In the genomic region with DNA sequence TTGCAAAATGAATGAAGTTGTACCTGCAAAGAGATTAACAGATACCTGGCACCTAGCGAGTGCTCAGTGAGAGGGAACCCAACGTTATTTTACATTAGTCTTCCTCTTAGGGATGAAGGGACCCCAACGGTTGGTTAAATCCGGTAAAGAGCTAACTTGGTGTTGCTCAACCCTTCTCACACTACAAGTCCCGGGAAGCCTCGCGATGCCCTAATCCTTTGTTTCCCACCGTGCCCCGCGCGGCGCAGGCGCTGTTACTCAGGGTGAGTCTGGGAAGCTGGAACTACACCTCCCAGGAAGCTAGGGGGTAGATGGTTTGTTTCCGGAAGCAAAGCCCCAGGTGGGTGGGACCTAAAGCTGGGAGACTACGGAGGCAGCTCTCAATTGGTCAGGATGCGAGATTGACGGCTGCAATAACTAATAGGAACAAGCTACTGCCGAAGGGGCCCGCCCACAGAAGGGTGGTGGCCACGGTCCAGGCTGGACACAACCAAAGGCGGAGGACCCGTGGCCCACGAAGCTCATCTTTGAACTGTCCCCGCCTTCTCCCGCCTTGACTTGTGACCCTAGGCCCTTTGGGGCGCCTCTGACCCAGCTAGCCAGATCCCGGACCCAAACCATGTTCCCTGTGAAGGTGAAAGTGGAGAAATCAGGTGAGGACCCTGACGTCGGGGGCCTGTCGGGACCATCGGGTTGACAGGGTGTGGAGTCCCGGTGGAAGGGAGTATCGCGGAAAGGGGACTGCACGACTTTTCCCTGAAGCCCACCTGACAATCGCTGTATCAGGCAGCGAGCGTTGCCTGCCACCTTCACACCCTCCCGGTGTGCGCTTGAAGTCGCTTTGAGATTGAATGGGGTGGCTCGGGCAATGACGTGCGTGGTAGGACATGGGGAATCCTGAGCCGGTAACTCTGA, we compare ENCODE assay signal across 7 cellular contexts.
DNase-seq lines count a peak whose midpoint lies in the region; ATAC-seq and TF ChIP-seq lines count a peak whose summit lies in the region.

A gene with protein sequence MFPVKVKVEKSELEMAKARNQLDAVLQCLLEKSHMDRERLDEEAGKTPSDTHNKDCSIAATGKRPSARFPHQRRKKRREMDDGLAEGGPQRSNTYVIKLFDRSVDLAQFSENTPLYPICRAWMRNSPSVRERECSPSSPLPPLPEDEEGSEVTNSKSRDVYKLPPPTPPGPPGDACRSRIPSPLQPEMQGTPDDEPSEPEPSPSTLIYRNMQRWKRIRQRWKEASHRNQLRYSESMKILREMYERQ (plus strand): TSS at position 471 of the 915 bp plus-strand sequence. CDS start 149 bp downstream, at position 620.

- peak within 1 kb of the TSS; percentile 100 for H3K4me3 ChIP-seq in astrocyte of the spinal cord (ENCODE audit: low read depth, low read length)

- DNase-seq in NCI-H2081 (lab: John Stamatoyannopoulos, UW), result peak; percentile 98 to 99
- DNase-seq in T1000 (lab: John Stamatoyannopoulos, UW), result peak; percentile 99
- DNase-seq in astrocyte of the spinal cord (ENCODE audit: low read depth, low spot score), result peak; percentile 100
- peak; percentile 100 for DNase-seq in hippocampal formation (lab: John Stamatoyannopoulos, UW)
- DNase-seq in retina, result peak; percentile 99

- peak; percentile 51 for ATAC-seq in GM18508 (IDR thresholded peaks at IDR 0.05; ENCODE audit: insufficient read depth, unreplicated experiment)
- ATAC-seq in HG03025 (IDR thresholded peaks at IDR 0.05; ENCODE audit: low FRiP score, unreplicated experiment), result peak; percentile 46

- no peak for TF ChIP-seq CTCF in astrocyte of the spinal cord (IDR thresholded peaks at IDR 0.05; ENCODE audit: low read depth, low read length)

- in situ Hi-C loops in astrocyte of the spinal cord (cut with HindIII; ENCODE audit: low sequenced_read_pairs), result no loop called here

Comparison
In these comparisons a context has a peak if more than half of its experiments do, and no peak if none do; other contexts are left out.
1. Peak in every context shown above with its lines: DNase-seq, ATAC-seq and H3K4me3 ChIP-seq.